ENCODE assay signal across 23 cellular contexts in the genomic region with DNA sequence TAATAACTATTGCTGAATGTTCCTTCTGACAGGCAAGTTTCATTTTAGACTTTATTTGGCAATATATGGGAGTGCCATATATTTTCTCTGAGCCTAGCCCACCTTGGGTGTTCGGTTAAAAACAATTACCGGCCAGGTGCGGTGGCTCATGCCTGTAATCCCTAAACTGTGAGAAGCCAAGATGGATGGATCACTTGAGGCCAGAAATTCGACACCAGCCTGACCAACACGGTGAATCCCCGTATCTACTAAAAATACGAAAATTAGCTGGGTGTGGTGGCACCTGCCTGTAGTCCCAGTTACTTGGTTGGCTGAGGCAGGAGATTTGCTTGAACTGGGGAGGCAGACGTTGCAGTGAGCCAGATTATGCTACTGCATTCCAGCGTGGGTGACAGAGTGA.
"Had no signal": no experiment of that assay in that cellular context is flagged by ENCODE, and none has a peak within 500 bp of the region (broad histone marks: within the 10 kb centered on the region; RNA-seq: fewer than 3 reads in every experiment).

No MANE protein-coding gene starts in this region.

- H3K9me3 ChIP-seq: lower lobe of right lung, pancreas, suprapubic skin, thyroid gland, vagina had no signal

- H3K4me3 ChIP-seq: esophagus muscularis mucosa, gastroesophageal sphincter, left ventricle myocardium inferior, lower lobe of right lung, neural progenitor cell, pancreas, suprapubic skin, thyroid gland, vagina had no signal

- ATAC-seq: gastroesophageal sphincter; left cardiac atrium; lower lobe of right lung; natural killer cell treated with Interleukin-12 subunit alpha and Interleukin-12 subunit beta and Interleukin-15 and Interleukin-18, amount 100 ng/mL, for 72 hours; pancreas; right cardiac atrium; stimulated activated effector memory CD8-positive, alpha-beta T cell treated with anti-CD3 and anti-CD28 coated beads, Interleukin-12 subunit alpha, Interleukin-12 subunit beta, amount 100 ng/mL, for 72 hours; stimulated activated naive CD8-positive, alpha-beta T cell treated with anti-CD3 and anti-CD28 coated beads, Interleukin-15, Interleukin-2, amounts not matched to agents 100 U/mL and 50 U/mL, for 24 hours had no signal

- H3K27me3 ChIP-seq: neural progenitor cell, pancreas, suprapubic skin, thyroid gland, vagina had no signal

- H3K9ac ChIP-seq: neural progenitor cell had no signal

- DNase-seq: effector memory CD4-positive, alpha-beta T cell; glutamatergic neuron; kidney; left cardiac atrium; left ventricle myocardium inferior; lower lobe of right lung; midbrain; nucleus accumbens; pancreas; right cardiac atrium; small intestine; stimulated activated CD4-positive, alpha-beta T cell treated with anti-CD3 and anti-CD28 coated beads, Interleukin-12 subunit alpha, Interleukin-12 subunit beta, amount 100 ng/mL, for 4 hours; stimulated activated CD8-positive, alpha-beta memory T cell treated with anti-CD3 and anti-CD28 coated beads, Interleukin-4, amount 100 ng/mL, for 48 hours; stimulated activated naive CD8-positive, alpha-beta T cell treated with anti-CD3 and anti-CD28 coated beads, Interleukin-15, Interleukin-2, amounts not matched to agents 100 U/mL and 50 U/mL, for 24 hours; thyroid gland had no signal

- H3K27ac ChIP-seq: epithelial cell of prostate, esophagus muscularis mucosa, gastroesophageal sphincter, left ventricle myocardium inferior, lower lobe of right lung, neural progenitor cell, pancreas, suprapubic skin, thyroid gland, vagina had no signal

- H2AFZ ChIP-seq: neural progenitor cell had no signal

- H3K36me3 ChIP-seq: esophagus muscularis mucosa, gastroesophageal sphincter, left ventricle myocardium inferior, lower lobe of right lung, neural progenitor cell, pancreas, suprapubic skin, thyroid gland, vagina had no signal

- H3K4me1 ChIP-seq: esophagus muscularis mucosa, gastroesophageal sphincter, left ventricle myocardium inferior, lower lobe of right lung, neural progenitor cell, pancreas, suprapubic skin, thyroid gland, vagina had no signal

- H3K4me2 ChIP-seq: neural progenitor cell had no signal
